Comparison of ENCODE assay signal across 18 cellular contexts in the genomic region with DNA sequence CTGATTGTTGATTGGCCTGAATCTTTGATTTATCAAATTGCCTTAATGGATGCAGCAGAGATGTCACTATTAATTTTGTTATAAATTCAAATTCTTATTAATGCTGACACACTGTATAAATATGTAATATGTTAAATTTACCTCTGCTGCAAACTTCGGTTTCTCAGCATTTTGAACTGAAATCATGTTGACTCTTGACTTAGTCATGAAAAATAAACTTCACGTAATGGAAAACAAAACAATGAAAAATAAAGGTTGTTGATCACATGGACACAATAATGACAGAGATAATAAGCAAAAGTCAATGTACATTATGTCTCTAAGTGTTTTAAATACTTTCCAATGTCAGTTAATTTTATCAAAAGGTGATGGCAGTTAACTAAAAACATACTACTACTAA.
"Had no signal": no experiment of that assay in that cellular context is flagged by ENCODE, and none has a peak within 500 bp of the region (broad histone marks: within the 10 kb centered on the region; RNA-seq: fewer than 3 reads in every experiment).

No MANE protein-coding gene starts in this region.

- DNase-seq: KBM-7, MG63, NCI-H1092, NCI-H1436, NCI-H187, NCI-H2029, NCI-H2081 treated with DMSO at 0.1 percent for 48 hours, NCI-H2171, NCI-H226, NCI-H446, NCI-H510A, NCI-H524 treated with DMSO at 0.1 percent for 48 hours, NCI-H774, SHP77 had no signal

- H3K9me3 ChIP-seq: MG63 had no signal

- FAIRE-seq: HTR-8/SVneo had no signal

- H3K27ac ChIP-seq: HL-60, RWPE1 had no signal

- H3K4me3 ChIP-seq: MG63 had no signal

- H3K36me3 ChIP-seq: MG63 had no signal

- ATAC-seq: Panc1 had no signal

- H3K27me3 ChIP-seq: MG63 had no signal
